ENCODE assay signal across 14 cellular contexts in the genomic region with DNA sequence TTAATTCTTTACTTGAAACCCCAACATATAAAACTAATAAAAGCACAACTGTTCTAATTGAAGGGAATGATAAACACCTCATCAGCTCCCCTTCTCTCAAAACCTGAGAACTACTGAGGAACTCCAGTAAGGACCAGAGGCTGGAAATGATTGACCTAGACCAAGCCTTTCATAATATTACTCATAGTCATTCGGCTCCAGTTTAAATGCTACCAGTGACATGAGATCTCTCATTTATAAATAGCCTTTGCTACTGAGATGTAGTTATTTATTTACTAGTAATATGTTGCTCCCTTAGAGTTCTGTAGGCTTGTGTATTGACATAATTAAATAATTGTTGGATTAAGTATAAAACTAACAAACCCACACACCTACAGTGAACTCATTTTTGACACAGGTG.
DNase-seq lines count a peak whose midpoint lies in the region; ATAC-seq and TF ChIP-seq lines count a peak whose summit lies in the region.
"Had no signal": no experiment of that assay in that cellular context is flagged by ENCODE, and none has a peak within 500 bp of the region (broad histone marks: within the 10 kb centered on the region; RNA-seq: fewer than 3 reads in every experiment).

No MANE protein-coding gene starts in this region.

- ATAC-seq in GM18861 (IDR thresholded peaks at IDR 0.05; ENCODE audit: unreplicated experiment), result peak; percentile 99
- ATAC-seq in GM21423 (IDR thresholded peaks at IDR 0.05; ENCODE audit: unreplicated experiment), result peak; percentile 99
- ATAC-seq in HG02943 (IDR thresholded peaks at IDR 0.05; ENCODE audit: low read depth, unreplicated experiment), result peak; percentile 94
- peak; percentile 92 for ATAC-seq in HG03558 (IDR thresholded peaks at IDR 0.05; ENCODE audit: extremely low read depth, unreplicated experiment)
- ATAC-seq in HG03280 (IDR thresholded peaks at IDR 0.05; ENCODE audit: unreplicated experiment), result no peak

- CTCF ChIA-PET in activated naive CD4-positive, alpha-beta T cell treated with anti-CD3 and anti-CD28 coated beads, Interleukin-2, amount 10 ng/mL, durations not matched to agents 7 days and 5 days (lab: Charles Lee), result no interaction called here

- H3K27ac Mint-ChIP-seq in activated naive CD4-positive, alpha-beta T cell treated with anti-CD3 and anti-CD28 coated beads, Interleukin-2, amount 10 ng/mL, durations not matched to agents 7 days and 5 days, result no peak overlapping the region
- H3K27ac Mint-ChIP-seq: activated naive CD8-positive, alpha-beta T cell treated with anti-CD3 and anti-CD28 coated beads, Interleukin-2, amount 10 ng/mL, durations not matched to agents 7 days and 5 days had no signal

- no peaks in the 10 kb centered on the region for H3K27me3 Mint-ChIP-seq in activated naive CD4-positive, alpha-beta T cell treated with anti-CD3 and anti-CD28 coated beads, Interleukin-2, amount 10 ng/mL, durations not matched to agents 7 days and 5 days
- H3K27me3 Mint-ChIP-seq: activated naive CD8-positive, alpha-beta T cell treated with anti-CD3 and anti-CD28 coated beads, Interleukin-2, amount 10 ng/mL, durations not matched to agents 7 days and 5 days; central memory CD8-positive, alpha-beta T cell had no signal

- H3K4me1 ChIP-seq in BE2C, result no peaks in the 10 kb centered on the region

- no peak for TF ChIP-seq CTCF in BE2C (IDR thresholded peaks at IDR 0.05; ENCODE audit: low read depth, low read length)

- H3K4me1 Mint-ChIP-seq in activated naive CD4-positive, alpha-beta T cell treated with anti-CD3 and anti-CD28 coated beads, Interleukin-2, amount 10 ng/mL, durations not matched to agents 7 days and 5 days, result no peaks in the 10 kb centered on the region
- H3K4me1 Mint-ChIP-seq: activated naive CD8-positive, alpha-beta T cell treated with anti-CD3 and anti-CD28 coated beads, Interleukin-2, amount 10 ng/mL, durations not matched to agents 7 days and 5 days; central memory CD8-positive, alpha-beta T cell had no signal

- H3K4me3 Mint-ChIP-seq in activated naive CD4-positive, alpha-beta T cell treated with anti-CD3 and anti-CD28 coated beads, Interleukin-2, amount 10 ng/mL, durations not matched to agents 7 days and 5 days, result no peak overlapping the region
- H3K4me3 Mint-ChIP-seq: activated naive CD8-positive, alpha-beta T cell treated with anti-CD3 and anti-CD28 coated beads, Interleukin-2, amount 10 ng/mL, durations not matched to agents 7 days and 5 days; central memory CD8-positive, alpha-beta T cell had no signal

- H3K36me3 Mint-ChIP-seq in activated naive CD4-positive, alpha-beta T cell treated with anti-CD3 and anti-CD28 coated beads, Interleukin-2, amount 10 ng/mL, durations not matched to agents 7 days and 5 days, result no peaks in the 10 kb centered on the region
- H3K36me3 Mint-ChIP-seq: activated naive CD8-positive, alpha-beta T cell treated with anti-CD3 and anti-CD28 coated beads, Interleukin-2, amount 10 ng/mL, durations not matched to agents 7 days and 5 days had no signal

- H3K9me3 ChIP-seq in BE2C, result no peaks in the 10 kb centered on the region
- H3K9me3 ChIP-seq: neutrophil, SK-N-SH had no signal

- no peaks in the 10 kb centered on the region for H3K27me3 ChIP-seq in BE2C
- H3K27me3 ChIP-seq: neutrophil had no signal

- H3K4me3 ChIP-seq in BE2C (ENCODE audit: low read depth, low read length), result no peak overlapping the region

- DNase-seq in NOMO-1 (lab: John Stamatoyannopoulos, UW; ENCODE audit: unreplicated experiment in 2 of 2) (no peak), BE2C (no peak)
- DNase-seq in activated naive CD4-positive, alpha-beta T cell treated with anti-CD3 and anti-CD28 coated beads, Interleukin-2, amount 10 ng/mL, durations not matched to agents 7 days and 5 days, result no peak
- DNase-seq: activated CD8-positive, alpha-beta memory T cell treated with anti-CD3 and anti-CD28 coated beads, Interleukin-2, amount 50 U/mL, for 4 hours; activated naive CD8-positive, alpha-beta T cell treated with anti-CD3 and anti-CD28 coated beads, Interleukin-2, amount 10 ng/mL, durations not matched to agents 7 days and 5 days; SK-N-SH; WERI-Rb-1 had no signal

- no peaks in the 10 kb centered on the region for H3K36me3 ChIP-seq in BE2C
- H3K36me3 ChIP-seq: neutrophil, WERI-Rb-1 had no signal

- no peaks in the 10 kb centered on the region for H3K9me3 Mint-ChIP-seq in activated naive CD4-positive, alpha-beta T cell treated with anti-CD3 and anti-CD28 coated beads, Interleukin-2, amount 10 ng/mL, durations not matched to agents 7 days and 5 days
